9 cellular contexts compared by ENCODE assay signal in genomic region chr5:159206368-159206767, GRCh38. TPM values are rescaled to one million over a fixed set of nuclear protein-coding genes. Genes with fewer than 3 reads are reported as not detected.
DNase-seq lines count a peak whose midpoint lies in the region; ATAC-seq and TF ChIP-seq lines count a peak whose summit lies in the region.
"Had no signal": no experiment of that assay in that cellular context is flagged by ENCODE, and none has a peak within 500 bp of the region (broad histone marks: within the 10 kb centered on the region; RNA-seq: fewer than 3 reads in every experiment).

No MANE protein-coding gene starts in this region.

- no peaks in the 10 kb centered on the region for H3K27me3 Mint-ChIP-seq in T-helper 17 cell

- H3K4me2 ChIP-seq in fibroblast of lung (ENCODE audit: extremely low read depth, insufficient read depth, low read length), result peak overlapping the region; percentile 94
- peak overlapping the region; percentile 94 for H3K4me2 ChIP-seq in skeletal muscle satellite cell (ENCODE audit: low read length)

- H3K9ac ChIP-seq in fibroblast of lung (ENCODE audit: insufficient read depth, low read length) (no peak overlapping the region), skeletal muscle satellite cell (ENCODE audit: low read depth, low read length) (peak overlapping the region; percentile 98)

- peaks cover 55% of the 10 kb centered on the region for H3K4me1 Mint-ChIP-seq in T-helper 17 cell

- DNase-seq in HAP-1 (ENCODE audit: low spot score in 2 of 2) (no peak), T-helper 17 cell (no peak), fibroblast of lung (ENCODE audit: low read depth in 2 of 2) (no peak), omental fat pad (ENCODE audit: low spot score) (no peak), NCI-H146 (lab: John Stamatoyannopoulos, UW) (no peak)
- DNase-seq: NCI-H748 treated with DMSO at 0.1 percent for 48 hours had no signal

- H3K36me3 ChIP-seq in HAP-1 (replicated peaks) (no peaks in the 10 kb centered on the region), fibroblast of lung (ENCODE audit: control insufficient read depth, insufficient read depth, low read length) (no peaks in the 10 kb centered on the region), skeletal muscle satellite cell (ENCODE audit: insufficient read depth, low read length) (peaks cover under 1% of the 10 kb centered on the region)

- peak overlapping the region; percentile 96 for H3K27ac ChIP-seq in fibroblast of lung (ENCODE audit: insufficient read depth, low read length)

- H4K20me1 ChIP-seq in fibroblast of lung (ENCODE audit: control insufficient read depth, extremely low read depth, insufficient read depth, low read length), result no peaks in the 10 kb centered on the region

- ATAC-seq in T-helper 17 cell, result no peak
- no peak for ATAC-seq in omental fat pad (ENCODE audit: low FRiP score)
- no peak for ATAC-seq in GM18873 (IDR thresholded peaks at IDR 0.05; ENCODE audit: low FRiP score, unreplicated experiment)
- ATAC-seq in HG02970 (IDR thresholded peaks at IDR 0.05; ENCODE audit: low FRiP score, unreplicated experiment), result no peak

- H3K36me3 Mint-ChIP-seq in T-helper 17 cell (ENCODE audit: low read depth), result peaks cover 10% of the 10 kb centered on the region

- H3K4me3 ChIP-seq in HAP-1, result peak overlapping the region; percentile 60
- peak overlapping the region; percentile 22 to 91 (median 78) for H3K4me3 ChIP-seq in fibroblast of lung (replicated peaks in 1 of 4; ENCODE audit: control extremely low read depth in 1 of 4, insufficient read depth in 1 of 4, low read depth in 3 of 4, low read length in 4 of 4)
- H3K4me3 ChIP-seq in skeletal muscle satellite cell (ENCODE audit: low read length), result peak overlapping the region; percentile 41

- H3K27me3 ChIP-seq in HAP-1 (ENCODE audit: low read depth), result no peaks in the 10 kb centered on the region
- H3K27me3 ChIP-seq in fibroblast of lung (ENCODE audit: control insufficient read depth, insufficient read depth, low read length), result no peaks in the 10 kb centered on the region
- H3K27me3 ChIP-seq in skeletal muscle satellite cell (ENCODE audit: control insufficient read depth, insufficient read depth, low read length), result no peaks in the 10 kb centered on the region

- H3K9me3 ChIP-seq in HAP-1 (no peaks in the 10 kb centered on the region), T-helper 17 cell (ENCODE audit: control insufficient read depth, low read length, poor library complexity, severe bottlenecking) (no peaks in the 10 kb centered on the region), fibroblast of lung (ENCODE audit: control insufficient read depth, insufficient read depth, low read depth, low read length) (no peaks in the 10 kb centered on the region), skeletal muscle satellite cell (replicated peaks; ENCODE audit: low read length) (no peaks in the 10 kb centered on the region)

- TF ChIP-seq CTCF in fibroblast of lung (conservative IDR thresholded peaks at IDR 0.05 in 1 of 2, IDR thresholded peaks at IDR 0.05 in 1 of 2; ENCODE audit: low read depth in 1 of 2, low read length in 2 of 2), result no peak
- TF ChIP-seq CTCF in omental fat pad (IDR thresholded peaks at IDR 0.05), result no peak

- H3K4me3 Mint-ChIP-seq in T-helper 17 cell, result peak overlapping the region; percentile 100

- H3K27ac Mint-ChIP-seq in T-helper 17 cell, result peak overlapping the region; percentile 100

- H3K79me2 ChIP-seq in fibroblast of lung (ENCODE audit: control insufficient read depth, insufficient read depth, low read length), result peaks cover 77% of the 10 kb centered on the region

- H2AFZ ChIP-seq in fibroblast of lung (ENCODE audit: low read length), result no peak overlapping the region

- H3K4me1 ChIP-seq in HAP-1, result peaks cover 50% of the 10 kb centered on the region
- peaks cover 2% of the 10 kb centered on the region for H3K4me1 ChIP-seq in fibroblast of lung (ENCODE audit: control insufficient read depth, extremely low read depth, insufficient read depth, low read length)
- H3K4me1 ChIP-seq in skeletal muscle satellite cell (ENCODE audit: control insufficient read depth, insufficient read depth, low read length), result peaks cover 23% of the 10 kb centered on the region

- in situ Hi-C loops in HAP-1 (cut with MboI; ENCODE audit: low sequenced_read_pairs), result loop anchor here (10.0 kb wide), 1 partner anchor 58 kb away; the partner anchor contains the start of gene UBLCP1

RNA-seq across cellular contexts. Expression of gene RNF145, which starts 3.0 kb away (rescaled TPM):
- total RNA-seq in T-helper 17 cell (10 to 100 TPM; 61.1 to 70.5 TPM), fibroblast of lung (54.2 and 57.8 TPM in 2 replicates), omental fat pad (10 to 100 TPM; 39.7 to 56.4 (median 53.1) TPM)
- polyA plus RNA-seq in fibroblast of lung, result 74.7 and 75.0 TPM in 2 replicates
- polyA plus RNA-seq in fibroblast of lung (2012), result 50.6 and 53.1 TPM in 2 replicates
- 17.7 and 57.1 TPM in 2 replicates for polyA minus RNA-seq in fibroblast of lung (ENCODE audit: low replicate concordance)
- 26.4 and 27.3 TPM in 2 replicates for total RNA-seq in skeletal muscle satellite cell (2012; rRNA removed)

RNA-seq across cellular contexts. Expression of gene UBLCP1, which starts 56.7 kb away (rescaled TPM):
- total RNA-seq in T-helper 17 cell (10 to 100 TPM; 19.0 to 20.8 TPM), fibroblast of lung (13.9 and 15.4 TPM in 2 replicates), omental fat pad (10 to 100 TPM; 10.9 to 24.6 (median 15.4) TPM)
- 30.0 and 30.4 TPM in 2 replicates for polyA plus RNA-seq in fibroblast of lung
- polyA plus RNA-seq in fibroblast of lung (2012), result 23.5 and 26.2 TPM in 2 replicates
- 0.70 TPM in 1 of 2 replicates, not detected in the other for polyA minus RNA-seq in fibroblast of lung (ENCODE audit: low replicate concordance)
- total RNA-seq in skeletal muscle satellite cell (2012; rRNA removed), result 28.4 and 30.9 TPM in 2 replicates
